In the genomic region with DNA sequence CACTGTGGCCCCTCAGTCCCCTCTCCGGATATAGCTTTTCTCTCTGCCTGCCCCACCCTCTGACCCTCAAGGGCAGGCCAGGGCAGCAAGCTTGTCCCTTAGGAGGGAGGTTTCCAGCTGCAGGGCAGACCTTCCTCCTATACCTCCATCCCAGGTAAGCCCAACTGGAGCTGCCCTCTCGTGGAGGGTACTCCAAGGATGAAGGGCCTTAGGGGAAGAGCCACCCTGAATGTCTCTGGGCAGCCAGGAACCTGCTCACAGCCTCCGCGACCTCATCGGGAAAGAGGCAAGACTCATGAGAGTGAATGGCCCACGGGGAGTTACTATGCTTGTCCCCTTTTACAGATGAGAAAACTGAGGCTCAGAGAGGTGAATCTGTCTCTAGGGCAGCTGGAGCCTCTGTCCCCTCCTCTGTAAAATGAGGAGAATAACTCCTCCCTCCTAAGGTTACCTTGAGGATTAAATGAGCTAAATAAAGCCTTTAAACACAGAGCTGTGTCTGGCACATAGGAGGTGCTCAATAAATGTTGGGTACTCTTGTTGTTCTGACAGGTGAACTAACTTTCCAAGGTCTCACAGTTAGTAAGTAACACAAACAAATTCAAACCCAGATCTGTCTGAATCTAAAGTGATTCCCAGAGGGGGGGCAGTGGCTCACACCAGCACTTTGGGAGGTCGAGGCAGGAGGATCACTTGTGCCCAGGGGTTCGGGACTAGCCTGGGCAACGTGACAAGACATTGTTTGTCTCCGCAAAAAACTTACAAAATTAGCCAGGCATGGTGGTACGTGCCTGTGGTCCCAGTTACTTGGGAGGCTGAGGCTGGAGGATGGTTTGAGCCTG, we compare ENCODE assay signal across 2 cellular contexts.
TF ChIP-seq lines count a peak whose summit lies in the region.

No MANE protein-coding gene starts in this region.

TF ChIP-seq in GM23338, 12 proteins besides CTCF, POLR2A, EP300 and RAD21 (continues in another document):
- no peak for TF ChIP-seq EZH2 (IDR thresholded peaks at IDR 0.05; ENCODE audit: low read depth, unreplicated experiment)
- TF ChIP-seq, protein P1, sequence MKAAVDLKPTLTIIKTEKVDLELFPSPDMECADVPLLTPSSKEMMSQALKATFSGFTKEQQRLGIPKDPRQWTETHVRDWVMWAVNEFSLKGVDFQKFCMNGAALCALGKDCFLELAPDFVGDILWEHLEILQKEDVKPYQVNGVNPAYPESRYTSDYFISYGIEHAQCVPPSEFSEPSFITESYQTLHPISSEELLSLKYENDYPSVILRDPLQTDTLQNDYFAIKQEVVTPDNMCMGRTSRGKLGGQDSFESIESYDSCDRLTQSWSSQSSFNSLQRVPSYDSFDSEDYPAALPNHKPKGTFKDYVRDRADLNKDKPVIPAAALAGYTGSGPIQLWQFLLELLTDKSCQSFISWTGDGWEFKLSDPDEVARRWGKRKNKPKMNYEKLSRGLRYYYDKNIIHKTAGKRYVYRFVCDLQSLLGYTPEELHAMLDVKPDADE (IDR thresholded peaks at IDR 0.05): no peak
- no peak for TF ChIP-seq ZNF462 (CRISPR knock-in tag; IDR thresholded peaks at IDR 0.05)
- no peak for TF ChIP-seq STAT1 (IDR thresholded peaks at IDR 0.05; ENCODE audit: unreplicated experiment)
- no peak for TF ChIP-seq POLR2AphosphoS5 (IDR thresholded peaks at IDR 0.05; ENCODE audit: low read depth)
- no peak for TF ChIP-seq ZNF331 (CRISPR knock-in tag; IDR thresholded peaks at IDR 0.05; ENCODE audit: low read depth)
- TF ChIP-seq ZNF114 (CRISPR knock-in tag; IDR thresholded peaks at IDR 0.05): no peak

TF ChIP-seq in H1, 55 proteins besides CTCF, POLR2A, EP300 and RAD21:
- TF ChIP-seq SIRT6 (IDR thresholded peaks at IDR 0.05; ENCODE audit: low read length) (no peak), HDAC2 (IDR thresholded peaks at IDR 0.05; ENCODE audit: borderline replicate concordance in 1 of 2, low read depth in 2 of 2, low read length in 2 of 2) (0 out of 4 replicates have a peak, but pooled peaks of 1 of the 2 experiments have one; percentile 57), KDM1A (IDR thresholded peaks at IDR 0.05; ENCODE audit: borderline replicate concordance, low read length) (peak; percentile 68; the same call in 1 of the 2 replicates)
